In the genomic region with DNA sequence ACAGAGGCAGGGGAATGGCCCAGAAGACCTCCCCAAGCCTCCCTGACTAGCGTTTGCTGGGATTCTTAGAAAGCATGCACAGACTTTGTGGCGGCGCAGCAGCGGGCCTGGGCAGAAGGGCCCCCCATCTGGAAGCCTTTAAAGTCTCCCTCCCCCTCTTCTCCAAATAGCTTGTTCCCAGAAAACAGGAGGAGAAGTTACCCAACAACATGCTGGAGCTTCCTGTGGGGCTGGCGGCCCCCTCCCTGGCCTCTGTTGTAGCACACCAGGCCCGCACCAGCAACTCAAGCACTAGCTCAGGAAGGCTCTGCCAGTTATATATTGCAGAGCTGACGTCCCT, we compare ENCODE assay signal across 18 cellular contexts.
"Had no signal": no experiment of that assay in that cellular context is flagged by ENCODE, and none has a peak within 500 bp of the region (broad histone marks: within the 10 kb centered on the region; RNA-seq: fewer than 3 reads in every experiment).

No MANE protein-coding gene starts in this region.

- H3K27me3 ChIP-seq: thyroid gland had no signal

- ATAC-seq: foreskin keratinocyte; left lung; naive thymus-derived CD4-positive, alpha-beta T cell; stimulated activated naive CD8-positive, alpha-beta T cell treated with anti-CD3 and anti-CD28 coated beads, Interleukin-15, Interleukin-2, amounts not matched to agents 100 U/mL and 50 U/mL, for 24 hours; T-helper 17 cell had no signal

- H3K36me3 Mint-ChIP-seq: activated CD4-positive, alpha-beta memory T cell treated with anti-CD3 and anti-CD28 coated beads for 36 hours; activated naive CD8-positive, alpha-beta T cell; naive thymus-derived CD4-positive, alpha-beta T cell had no signal

- H3K4me1 ChIP-seq: left lung, thyroid gland had no signal

- H3K4me1 Mint-ChIP-seq: central memory CD8-positive, alpha-beta T cell; naive thymus-derived CD4-positive, alpha-beta T cell; neural crest cell; T-helper 17 cell had no signal

- H3K9me3 Mint-ChIP-seq: activated CD4-positive, alpha-beta memory T cell treated with anti-CD3 and anti-CD28 coated beads for 36 hours; central memory CD8-positive, alpha-beta T cell; naive thymus-derived CD4-positive, alpha-beta T cell; neural crest cell had no signal

- H3K27ac Mint-ChIP-seq: activated CD4-positive, alpha-beta memory T cell treated with anti-CD3 and anti-CD28 coated beads for 36 hours; activated naive CD8-positive, alpha-beta T cell; naive thymus-derived CD4-positive, alpha-beta T cell; progenitor cell of endocrine pancreas; T-helper 17 cell had no signal

- H3K4me3 Mint-ChIP-seq: activated CD4-positive, alpha-beta memory T cell treated with anti-CD3 and anti-CD28 coated beads for 36 hours; activated naive CD8-positive, alpha-beta T cell; central memory CD8-positive, alpha-beta T cell; naive thymus-derived CD4-positive, alpha-beta T cell; neural crest cell; T-helper 17 cell had no signal

- DNase-seq: activated CD4-positive, alpha-beta memory T cell treated with anti-CD3 and anti-CD28 coated beads for 36 hours; activated CD4-positive, alpha-beta T cell treated with anti-CD3 and anti-CD28 coated beads for 48 hours; activated T-cell treated with anti-CD3 and anti-CD28 coated beads for 4 hours; dorsolateral prefrontal cortex; foreskin keratinocyte; left lung; naive thymus-derived CD4-positive, alpha-beta T cell; occipital lobe; retina; stimulated activated CD4-positive, alpha-beta T cell treated with anti-CD3 and anti-CD28 coated beads, Interleukin-4, amount 100 ng/mL, for 24 hours; stimulated activated naive CD8-positive, alpha-beta T cell treated with anti-CD3 and anti-CD28 coated beads, Interleukin-15, Interleukin-2, amounts not matched to agents 100 U/mL and 50 U/mL, for 24 hours; SW 1271; T-helper 17 cell; thyroid gland had no signal

- H3K4me3 ChIP-seq: dorsolateral prefrontal cortex, left lung, thyroid gland had no signal

- H3K36me3 ChIP-seq: left lung, thyroid gland had no signal

- H3K9me3 ChIP-seq: left lung, thyroid gland had no signal

- H3K27ac ChIP-seq: dorsolateral prefrontal cortex, foreskin keratinocyte, left lung, thyroid gland had no signal
